In genomic region chrX:48025561-48025960, GRCh38 we compare ENCODE assay signal across 8 cellular contexts. TPM values are rescaled to one million over a fixed set of nuclear protein-coding genes. Genes with fewer than 3 reads are reported as not detected.
DNase-seq lines count a peak whose midpoint lies in the region; ATAC-seq and TF ChIP-seq lines count a peak whose summit lies in the region.

No MANE protein-coding gene starts in this region.

- peaks cover 7% of the 10 kb centered on the region for H3K4me1 Mint-ChIP-seq in osteocyte (ENCODE audit: unreplicated experiment)

- peak; percentile 46 for ATAC-seq in HG02798 (IDR thresholded peaks at IDR 0.05; ENCODE audit: poor library complexity, unreplicated experiment)
- no peak for ATAC-seq in HG02678 (IDR thresholded peaks at IDR 0.05; ENCODE audit: unreplicated experiment)

- peak; percentile 63 for TF ChIP-seq CTCF in osteocyte (IDR thresholded peaks at IDR 0.05)

- no peaks in the 10 kb centered on the region for H3K9me3 Mint-ChIP-seq in osteocyte (ENCODE audit: unreplicated experiment)

- H3K36me3 Mint-ChIP-seq in osteocyte (ENCODE audit: unreplicated experiment) = no peaks in the 10 kb centered on the region

- H3K27ac Mint-ChIP-seq in osteocyte (ENCODE audit: unreplicated experiment) = no peak overlapping the region

- DNase-seq in DMS53 treated with DMSO at 0.1 percent for 48 hours (lab: John Stamatoyannopoulos, UW; ENCODE audit: unreplicated experiment) (peak; percentile 35), NCI-H526 treated with DMSO at 0.1 percent for 48 hours (lab: John Stamatoyannopoulos, UW) (peak; percentile 41), foreskin melanocyte (peak; percentile 48), osteocyte (ENCODE audit: extremely low spot score, unreplicated experiment) (no peak), ecto neural progenitor cell (ENCODE audit: low spot score) (no peak)
- DNase-seq in activated T-cell treated with anti-CD3 and anti-CD28 coated beads, Interleukin-2, amount 50 U/mL, for 1 hour = peak; percentile 27

- H3K4me3 Mint-ChIP-seq in osteocyte (ENCODE audit: unreplicated experiment) = no peak overlapping the region

- H3K27me3 Mint-ChIP-seq in osteocyte (ENCODE audit: unreplicated experiment) = no peaks in the 10 kb centered on the region

RNA-seq across cellular contexts. Expression of gene SPACA5, which starts 18.8 kb away (rescaled TPM):
- total RNA-seq in osteocyte = not detected in 2 replicates

RNA-seq across cellular contexts. Expression of gene ZNF182, which starts 21.8 kb away (rescaled TPM):
- 5.4 and 6.0 TPM in 2 replicates for total RNA-seq in osteocyte

RNA-seq across cellular contexts. Expression of gene ZNF630, which starts 45.9 kb away (rescaled TPM):
- total RNA-seq in osteocyte = 2.4 and 3.3 TPM in 2 replicates

Comparison
In these comparisons a context has a peak if more than half of its experiments do, and no peak if none do; other contexts are left out.
1. DNase-seq: peak in DMS53 treated with DMSO at 0.1 percent for 48 hours (single experiment), NCI-H526 treated with DMSO at 0.1 percent for 48 hours (single experiment), activated T-cell treated with anti-CD3 and anti-CD28 coated beads, Interleukin-2, amount 50 U/mL, for 1 hour (single experiment) and foreskin melanocyte (single experiment); none in osteocyte (single experiment) and ecto neural progenitor cell (single experiment).